21 cellular contexts compared by ENCODE assay signal in genomic region chr9:27387722-27388121, GRCh38.
"Had no signal": no experiment of that assay in that cellular context is flagged by ENCODE, and none has a peak within 500 bp of the region (broad histone marks: within the 10 kb centered on the region; RNA-seq: fewer than 3 reads in every experiment).

No MANE protein-coding gene starts in this region.

- DNase-seq: activated CD4-positive, alpha-beta memory T cell treated with anti-CD3 and anti-CD28 coated beads, Interleukin-2, amount 10 ng/mL, durations not matched to agents 7 days and 5 days; activated CD4-positive, alpha-beta T cell treated with anti-CD3 and anti-CD28 coated beads for 36 hours; activated CD8-positive, alpha-beta memory T cell treated with anti-CD3 and anti-CD28 coated beads, Interleukin-2, amount 10 ng/mL, durations not matched to agents 7 days and 5 days; activated naive CD4-positive, alpha-beta T cell; activated naive CD8-positive, alpha-beta T cell treated with anti-CD3 and anti-CD28 coated beads for 36 hours; activated T-cell treated with anti-CD3 and anti-CD28 coated beads, Interleukin-2, amount 50 U/mL, for 1 hour; amniotic stem cell; endodermal cell; foreskin keratinocyte; hippocampal formation; left colon; nucleus accumbens; stimulated activated CD4-positive, alpha-beta T cell treated with anti-CD3 and anti-CD28 coated beads, Interleukin-2, amount 100 ng/mL, for 24 hours; stimulated activated naive CD8-positive, alpha-beta T cell treated with anti-CD3 and anti-CD28 coated beads, Interleukin-15, Interleukin-2, amounts not matched to agents 100 U/mL and 50 U/mL, for 24 hours; uterus had no signal

- H3K36me3 ChIP-seq: cardiac muscle cell, tibial nerve, uterus had no signal

- H3K4me3 ChIP-seq: cardiac muscle cell, lung, tibial nerve, uterus had no signal

- H3K27ac ChIP-seq: cardiac muscle cell, epithelial cell of prostate, foreskin keratinocyte, tibial nerve, uterus had no signal

- ATAC-seq: activated CD4-positive, alpha-beta T cell treated with anti-CD3 and anti-CD28 coated beads for 36 hours; activated CD8-positive, alpha-beta memory T cell treated with anti-CD3 and anti-CD28 coated beads, Interleukin-2, amount 10 ng/mL, durations not matched to agents 7 days and 5 days; activated T-helper 17 cell treated with anti-CD3 and anti-CD28 coated beads, Interleukin-2, amount 50 U/mL, for 72 hours; foreskin keratinocyte; left colon; stimulated activated naive CD8-positive, alpha-beta T cell treated with anti-CD3 and anti-CD28 coated beads, Interleukin-15, Interleukin-2, amounts not matched to agents 100 U/mL and 50 U/mL, for 24 hours; WTC11 had no signal

- H3K9me3 ChIP-seq: tibial nerve, uterus had no signal

- H3K27me3 ChIP-seq: foreskin keratinocyte, tibial nerve, uterus had no signal
